In the genomic region with DNA sequence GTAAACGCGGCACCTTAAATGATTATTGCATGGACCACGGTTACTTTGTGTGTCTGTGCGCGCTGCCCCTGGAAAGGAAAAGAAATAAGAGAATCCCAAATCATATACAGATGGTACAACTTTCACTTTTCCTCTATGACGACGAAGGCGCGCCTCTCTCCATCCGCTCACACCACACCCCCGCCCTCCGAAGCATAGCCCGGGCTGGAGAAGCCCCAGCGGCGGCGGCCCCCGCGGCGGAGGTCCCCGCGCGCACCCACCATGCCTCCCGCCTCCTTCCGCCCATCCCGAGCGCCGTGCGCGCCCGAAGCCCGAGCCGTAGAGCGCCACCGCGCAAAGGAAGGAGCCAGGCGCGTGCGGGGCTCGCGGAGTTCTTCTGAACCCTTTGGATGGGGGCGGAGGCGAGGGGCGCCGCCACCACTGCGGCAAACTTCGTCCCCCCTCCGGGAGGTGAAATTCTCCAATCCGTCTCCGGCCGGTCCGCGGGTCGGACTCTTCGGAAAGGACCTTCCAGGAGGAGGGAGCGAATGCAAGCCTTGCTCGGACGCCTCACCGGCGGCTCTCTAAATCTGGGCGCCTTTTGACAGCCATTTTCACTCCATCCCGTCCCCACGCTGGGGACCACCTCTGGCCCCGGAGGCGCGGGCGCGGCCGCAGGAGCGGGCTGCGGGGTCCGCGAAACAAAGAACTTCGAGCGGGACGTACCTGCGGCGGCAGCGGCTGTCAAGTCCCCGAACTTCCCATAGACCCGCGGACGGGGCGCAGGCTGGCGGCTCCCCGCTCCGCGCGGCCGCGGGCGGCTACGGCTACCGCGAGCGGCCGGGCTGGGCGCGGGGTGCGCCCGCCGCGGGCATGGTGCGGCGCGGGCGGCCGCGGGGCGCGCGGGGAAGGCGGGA, we compare ENCODE assay signal across 8 cellular contexts. TPM values are rescaled to one million over a fixed set of nuclear protein-coding genes. Genes with fewer than 3 reads are reported as not detected.
A peak's percentile ranks its signal among the peaks of the same experiment; 100 is the strongest.
DNase-seq lines count a peak whose midpoint lies in the region; FAIRE-seq and TF ChIP-seq lines count a peak whose summit lies in the region.

No MANE protein-coding gene starts in this region.

- H3K27ac ChIP-seq in SJCRH30 (peak overlapping the region; percentile 67), mesodermal cell (ENCODE audit: low read depth, low read length, severe bottlenecking) (peak overlapping the region; percentile 72), OCI-LY7 (ENCODE audit: low read depth, low read length, poor library complexity, severe bottlenecking) (no peak overlapping the region)

- no peaks in the 10 kb centered on the region for H3K9me2 ChIP-seq in OCI-LY7 (ENCODE audit: insufficient read depth, low read length)

- no peaks in the 10 kb centered on the region for H3K9me3 ChIP-seq in SJCRH30 (replicated peaks)
- no peaks in the 10 kb centered on the region for H3K9me3 ChIP-seq in mesodermal cell (ENCODE audit: control insufficient read depth, low read length)
- H3K9me3 ChIP-seq in OCI-LY7 (ENCODE audit: low read length), result no peaks in the 10 kb centered on the region

- intact Hi-C loops in OCI-LY7 (cut with micrococcal nuclease; ENCODE audit: unreplicated experiment), result no loop called here

- peaks cover 21% of the 10 kb centered on the region for H3K4me1 Mint-ChIP-seq in endothelial cell (ENCODE audit: unreplicated experiment)

- H3K9me3 Mint-ChIP-seq in endothelial cell (ENCODE audit: unreplicated experiment), result no peaks in the 10 kb centered on the region

- no peaks in the 10 kb centered on the region for H3K36me3 ChIP-seq in SJCRH30
- H3K36me3 ChIP-seq in mesodermal cell (ENCODE audit: control insufficient read depth, insufficient read depth, low read length), result peaks cover 6% of the 10 kb centered on the region
- no peaks in the 10 kb centered on the region for H3K36me3 ChIP-seq in OCI-LY7 (ENCODE audit: insufficient read depth, low read length)

- no peak overlapping the region for H3K4me2 ChIP-seq in OCI-LY7 (ENCODE audit: low read length)

- TF ChIP-seq CTCF in HFF-Myc (IDR thresholded peaks at IDR 0.05; ENCODE audit: low read depth, low read length, missing control alignments) (no peak), endothelial cell (IDR thresholded peaks at IDR 0.05; ENCODE audit: unreplicated experiment) (no peak), OCI-LY7 (conservative IDR thresholded peaks at IDR 0.05; ENCODE audit: low read length) (no peak)

- no TSS peak for BruUV-seq in OCI-LY7 (replicated peaks; lab: Mats Ljungman, UMichigan)

- no peak overlapping the region for H3K27ac Mint-ChIP-seq in endothelial cell (ENCODE audit: unreplicated experiment)

- H3K4me3 Mint-ChIP-seq in endothelial cell (ENCODE audit: unreplicated experiment), result peak overlapping the region; percentile 96

- no peak overlapping the region for H2AFZ ChIP-seq in OCI-LY7 (ENCODE audit: low read length)

- peak; percentile 30 for DNase-seq in GM12891 (ENCODE audit: insufficient read length, low spot score)
- DNase-seq in HFF-Myc (ENCODE audit: extremely low read depth, low read depth), result no peak
- peak; percentile 65 to 72 for DNase-seq in SJCRH30
- DNase-seq in endothelial cell (ENCODE audit: low spot score), result peak; percentile 58
- peak; percentile 69 for DNase-seq in urothelium cell line (ENCODE audit: low spot score)
- no peak for DNase-seq in T-helper 9 cell
- DNase-seq in OCI-LY7 (ENCODE audit: low spot score), result no peak

- H3K4me1 ChIP-seq in SJCRH30, result peaks cover 35% of the 10 kb centered on the region
- H3K4me1 ChIP-seq in mesodermal cell (ENCODE audit: control insufficient read depth, insufficient read depth, low read length, poor library complexity, severe bottlenecking), result peaks cover 40% of the 10 kb centered on the region
- H3K4me1 ChIP-seq in OCI-LY7 (ENCODE audit: insufficient read depth, low read length, poor library complexity, severe bottlenecking), result no peaks in the 10 kb centered on the region

- no peaks in the 10 kb centered on the region for H3K36me3 Mint-ChIP-seq in endothelial cell (ENCODE audit: low read depth, unreplicated experiment)

- H4K20me1 ChIP-seq in OCI-LY7 (ENCODE audit: insufficient read depth, low read length), result no peaks in the 10 kb centered on the region

- no peak for FAIRE-seq in GM12891 (lab: Jason Lieb, UNC)
- FAIRE-seq in urothelium cell line (lab: Jason Lieb, UNC), result peak; percentile 37

- H3K27me3 Mint-ChIP-seq in endothelial cell (ENCODE audit: unreplicated experiment), result peaks cover 11% of the 10 kb centered on the region

- H3K27me3 ChIP-seq in SJCRH30, result no peaks in the 10 kb centered on the region

- TF ChIP-seq POLR2A in GM12891 (IDR thresholded peaks at IDR 0.05; ENCODE audit: low read depth, low read length), result no peak

- CTCF ChIA-PET in OCI-LY7 (lab: Charles Lee; ENCODE audit: unreplicated experiment), result no interaction called here

- no peaks in the 10 kb centered on the region for H3K79me2 ChIP-seq in OCI-LY7 (ENCODE audit: insufficient read depth, low read depth, low read length)

- POLR2A ChIA-PET in OCI-LY7 (lab: Charles Lee), result no interaction called here

- 0% methylated on average over 47 to 81 of the region's 112 CpGs for WGBS in mesodermal cell (ENCODE audit: insufficient coverage in 2 of 2), 2 experiments

- H3K4me3 ChIP-seq in HFF-Myc (replicated peaks; ENCODE audit: low read depth, low read length), result peak overlapping the region; percentile 66
- peak overlapping the region; percentile 77 for H3K4me3 ChIP-seq in SJCRH30
- H3K4me3 ChIP-seq in mesodermal cell (ENCODE audit: extremely low read depth, insufficient read depth, low read length, poor library complexity, severe bottlenecking), result peak overlapping the region; percentile 80
- H3K4me3 ChIP-seq in OCI-LY7 (ENCODE audit: low read depth, low read length, poor library complexity, severe bottlenecking), result no peak overlapping the region

TF ChIP-seq in GM12891, 5 proteins besides CTCF, POLR2A, EP300 and RAD21:
- no peak for TF ChIP-seq TAF1 (IDR thresholded peaks at IDR 0.05; ENCODE audit: low read depth, low read length)
- TF ChIP-seq POLR2AphosphoS5 (IDR thresholded peaks at IDR 0.05; ENCODE audit: low read depth, low read length), result no peak
- TF ChIP-seq PAX5 (IDR thresholded peaks at IDR 0.05; ENCODE audit: insufficient read depth, low read length, severe bottlenecking), result no peak
- TF ChIP-seq SPI1 (IDR thresholded peaks at IDR 0.05; ENCODE audit: low read depth, low read length), result no peak
- no peak for TF ChIP-seq POU2F2 (IDR thresholded peaks at IDR 0.05; ENCODE audit: low read depth, low read length)

RNA-seq across cellular contexts. Expression of gene GLI3, which starts 0.5 kb away (rescaled TPM):
- polyA plus RNA-seq in GM12891 (2012; ENCODE audit: low read depth, missing spikeins), result not detected
- 8.9 and 11.1 TPM in 2 replicates for total RNA-seq in SJCRH30 (2014; rRNA removed; shearing (Covaris generic))
- total RNA-seq in endothelial cell (ENCODE audit: unreplicated experiment) (24.9 TPM), OCI-LY7 (2022) (not detected in 2 replicates)
- 35.6 TPM for polyA plus RNA-seq in mesodermal cell (2013, experiment 1 of 2)
- 31.7 TPM for polyA plus RNA-seq in mesodermal cell (2013, experiment 2 of 2)
- not detected in 2 replicates for total RNA-seq in OCI-LY7 (2014; rRNA removed; shearing (Covaris generic))

Comparison
In these comparisons a context has a peak if more than half of its experiments do, and no peak if none do; other contexts are left out.
1. DNase-seq: peak in GM12891 (single experiment), SJCRH30 (2 of 2), endothelial cell (single experiment) and urothelium cell line (single experiment); none in HFF-Myc (single experiment), T-helper 9 cell (single experiment) and OCI-LY7 (single experiment).